ENCODE assay signal across 30 cellular contexts in the genomic region with DNA sequence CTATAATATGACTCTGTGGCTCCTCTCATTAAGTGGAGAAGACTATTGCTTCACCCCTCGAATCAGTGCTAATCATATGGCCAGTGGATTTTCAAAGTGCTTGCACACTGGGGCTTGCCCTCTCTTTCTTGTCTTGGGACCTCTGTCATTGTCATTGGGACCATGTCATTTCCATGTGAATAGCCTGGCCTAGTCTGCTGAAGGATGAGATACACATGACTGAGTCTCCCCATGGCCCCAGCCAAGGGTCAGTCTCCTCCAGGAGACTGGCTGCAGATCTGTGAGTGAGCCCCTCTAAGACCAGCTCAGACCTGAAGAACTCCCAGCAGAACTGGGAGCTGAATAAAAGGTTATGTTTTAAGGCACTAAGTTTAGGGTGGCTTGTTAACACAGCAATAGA. TPM values are rescaled to one million over a fixed set of nuclear protein-coding genes. Genes with fewer than 3 reads are reported as not detected.
"Had no signal": no experiment of that assay in that cellular context is flagged by ENCODE, and none has a peak within 500 bp of the region (broad histone marks: within the 10 kb centered on the region; RNA-seq: fewer than 3 reads in every experiment).

No MANE protein-coding gene starts in this region.

- H3K27me3 Mint-ChIP-seq: activated B cell treated with CpG ODN at 0.5 μM for 24 hours; activated naive CD4-positive, alpha-beta T cell treated with anti-CD3 and anti-CD28 coated beads, Interleukin-2, amount 50 U/mL, for 24 hours; activated naive CD8-positive, alpha-beta T cell treated with anti-CD3 and anti-CD28 coated beads for 36 hours had no signal

- ATAC-seq: activated CD4-positive, CD25-positive, alpha-beta regulatory T cell treated with anti-CD3 and anti-CD28 coated beads, Interleukin-2, amount 50 U/mL, for 24 hours; activated CD8-positive, alpha-beta T cell treated with anti-CD3 and anti-CD28 coated beads for 36 hours; activated naive CD8-positive, alpha-beta T cell treated with anti-CD3 and anti-CD28 coated beads, Interleukin-2, amount 50 U/mL, for 24 hours; activated T-cell treated with anti-CD3 and anti-CD28 coated beads, Interleukin-2, amount 50 U/mL, for 4 hours; activated T-helper 17 cell treated with anti-CD3 and anti-CD28 coated beads, Interleukin-2, amount 50 U/mL, for 72 hours; body of pancreas; esophagus mucosa had no signal

- H3K4me3 Mint-ChIP-seq: activated B cell treated with CpG ODN at 0.5 μM for 24 hours; activated CD8-positive, alpha-beta T cell treated with anti-CD3 and anti-CD28 coated beads for 36 hours; activated naive CD4-positive, alpha-beta T cell treated with anti-CD3 and anti-CD28 coated beads, Interleukin-2, amount 50 U/mL, for 24 hours; activated naive CD8-positive, alpha-beta T cell treated with anti-CD3 and anti-CD28 coated beads for 36 hours; activated naive CD8-positive, alpha-beta T cell treated with anti-CD3 and anti-CD28 coated beads, Interleukin-2, amount 50 U/mL, for 24 hours; activated T-cell treated with anti-CD3 and anti-CD28 coated beads, Interleukin-2, amount 50 U/mL, for 4 hours; activated T-helper 17 cell treated with anti-CD3 and anti-CD28 coated beads, Interleukin-2, amount 50 U/mL, for 72 hours had no signal

- H3K9me3 ChIP-seq: adrenal gland, body of pancreas, colonic mucosa had no signal

- H3K27ac Mint-ChIP-seq: activated B cell treated with CpG ODN at 0.5 μM for 24 hours; activated CD8-positive, alpha-beta T cell treated with anti-CD3 and anti-CD28 coated beads for 36 hours; activated naive CD4-positive, alpha-beta T cell treated with anti-CD3 and anti-CD28 coated beads, Interleukin-2, amount 50 U/mL, for 24 hours; activated naive CD8-positive, alpha-beta T cell treated with anti-CD3 and anti-CD28 coated beads for 36 hours; activated naive CD8-positive, alpha-beta T cell treated with anti-CD3 and anti-CD28 coated beads, Interleukin-2, amount 50 U/mL, for 24 hours; activated T-helper 17 cell treated with anti-CD3 and anti-CD28 coated beads, Interleukin-2, amount 50 U/mL, for 72 hours had no signal

- FAIRE-seq: frontal cortex had no signal

- DNase-seq: activated B cell treated with CpG ODN at 0.5 μM for 24 hours; activated CD4-positive, alpha-beta T cell treated with anti-CD3 and anti-CD28 coated beads for 48 hours; activated CD4-positive, alpha-beta T cell treated with anti-CD3 and anti-CD28 coated beads, Interleukin-2, amount 50 U/mL, for 1 hour; activated CD4-positive, alpha-beta T cell treated with anti-CD3 and anti-CD28 coated beads, Interleukin-2, amount 50 U/mL, for 48 hours; activated CD8-positive, alpha-beta memory T cell treated with anti-CD3 and anti-CD28 coated beads for 24 hours; activated CD8-positive, alpha-beta T cell treated with anti-CD3 and anti-CD28 coated beads for 36 hours; activated effector memory CD4-positive, alpha-beta T cell treated with Interleukin-2 at 50 U/mL for 16 hours; activated gamma-delta T cell treated with Interleukin-2 at 50 U/mL for 16 hours; activated naive CD4-positive, alpha-beta T cell treated with Interleukin-2 at 50 U/mL for 16 hours; activated naive CD8-positive, alpha-beta T cell treated with anti-CD3 and anti-CD28 coated beads for 36 hours; activated naive CD8-positive, alpha-beta T cell treated with anti-CD3 and anti-CD28 coated beads, Interleukin-2, amount 50 U/mL, for 24 hours; activated T-cell treated with anti-CD3 and anti-CD28 coated beads, Interleukin-2, amount 50 U/mL, for 4 hours; adrenal gland; amygdala; aorta; body of pancreas; central memory CD4-positive, alpha-beta T cell; cerebellar nuclear complex; colonic mucosa; effector CD8-positive, alpha-beta T cell; foreskin fibroblast; T-helper 2 cell had no signal

- H3K4me1 ChIP-seq: adrenal gland, colonic mucosa had no signal

- H3K27ac ChIP-seq: adrenal gland, body of pancreas, cardiac muscle cell, colonic mucosa, VCaP had no signal

- H3K4me3 ChIP-seq: adrenal gland, body of pancreas, cardiac muscle cell, colonic mucosa had no signal

- H3K36me3 ChIP-seq: adrenal gland, cardiac muscle cell, colonic mucosa had no signal

- H3K4me1 Mint-ChIP-seq: activated B cell treated with CpG ODN at 0.5 μM for 24 hours; activated naive CD4-positive, alpha-beta T cell treated with anti-CD3 and anti-CD28 coated beads, Interleukin-2, amount 50 U/mL, for 24 hours; activated naive CD8-positive, alpha-beta T cell treated with anti-CD3 and anti-CD28 coated beads for 36 hours; activated naive CD8-positive, alpha-beta T cell treated with anti-CD3 and anti-CD28 coated beads, Interleukin-2, amount 50 U/mL, for 24 hours; activated T-helper 17 cell treated with anti-CD3 and anti-CD28 coated beads, Interleukin-2, amount 50 U/mL, for 72 hours had no signal

- H3K27me3 ChIP-seq: adrenal gland, body of pancreas, cardiac muscle cell, colonic mucosa had no signal

- H3K9me3 Mint-ChIP-seq: activated B cell treated with CpG ODN at 0.5 μM for 24 hours; activated CD8-positive, alpha-beta T cell treated with anti-CD3 and anti-CD28 coated beads for 36 hours; activated naive CD4-positive, alpha-beta T cell treated with anti-CD3 and anti-CD28 coated beads, Interleukin-2, amount 50 U/mL, for 24 hours; activated naive CD8-positive, alpha-beta T cell treated with anti-CD3 and anti-CD28 coated beads for 36 hours; activated naive CD8-positive, alpha-beta T cell treated with anti-CD3 and anti-CD28 coated beads, Interleukin-2, amount 50 U/mL, for 24 hours; activated T-cell treated with anti-CD3 and anti-CD28 coated beads, Interleukin-2, amount 50 U/mL, for 4 hours; activated T-helper 17 cell treated with anti-CD3 and anti-CD28 coated beads, Interleukin-2, amount 50 U/mL, for 72 hours had no signal

- H3K36me3 Mint-ChIP-seq: activated naive CD8-positive, alpha-beta T cell treated with anti-CD3 and anti-CD28 coated beads for 36 hours had no signal

RNA-seq across cellular contexts. Expression of gene PKD1L1, which starts 39.5 kb away (rescaled TPM):
- total RNA-seq: epithelial cell of proximal tubule had no signal
- polyA plus RNA-seq: aorta had no signal
